Comparison of ENCODE assay signal across 27 cellular contexts in the genomic region with DNA sequence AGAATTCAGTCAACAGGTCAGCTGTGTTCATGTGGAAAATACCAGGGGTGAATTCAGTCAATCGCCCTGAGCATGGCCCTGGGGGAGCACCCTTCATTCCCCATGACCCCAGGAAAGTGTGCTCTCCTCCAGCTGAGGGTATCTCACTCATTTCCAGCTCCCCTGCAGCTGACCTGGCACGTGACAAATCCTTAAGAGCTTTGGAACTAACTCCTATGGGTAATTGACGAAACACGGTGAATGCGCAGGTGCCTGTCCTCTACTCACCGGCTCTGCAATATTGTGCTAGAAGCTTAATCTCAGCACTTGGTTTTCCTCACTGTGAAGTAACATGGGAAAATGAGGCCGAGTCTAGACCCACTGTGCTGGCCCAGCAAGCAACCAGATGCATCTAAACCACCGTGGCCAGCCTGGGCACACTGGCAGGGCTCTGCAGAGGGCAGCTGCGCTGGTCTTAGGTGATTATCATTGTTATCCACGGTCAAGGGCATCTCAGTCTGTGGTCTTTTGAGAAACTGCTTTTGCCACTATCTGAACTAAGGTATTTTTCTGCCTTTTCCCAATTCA.
"Had no signal": no experiment of that assay in that cellular context is flagged by ENCODE, and none has a peak within 500 bp of the region (broad histone marks: within the 10 kb centered on the region; RNA-seq: fewer than 3 reads in every experiment).

No MANE protein-coding gene starts in this region.

- H3K4me1 ChIP-seq: colonic mucosa, foreskin keratinocyte, prostate gland, spleen had no signal

- ATAC-seq: left colon; naive thymus-derived CD4-positive, alpha-beta T cell; stimulated activated memory B cell treated with anti-CD40 and anti-IgM and Interleukin-4, amounts not matched to agents 10 μg/mL and 1 μg/mL and 100 μg/mL, for 72 hours; stimulated activated naive CD8-positive, alpha-beta T cell treated with anti-CD3 and anti-CD28 coated beads, Interleukin-15, Interleukin-2, amounts not matched to agents 100 U/mL and 50 U/mL, for 24 hours had no signal

- H3K27ac ChIP-seq: colonic mucosa, foreskin keratinocyte, neutrophil, prostate gland had no signal

- H3K27me3 Mint-ChIP-seq: dendritic cell treated with granulocyte-macrophage colony-stimulating factor and Interleukin-4, amounts not matched to agents 40 ng/mL and 50 ng/mL, for 4 days; type B pancreatic cell had no signal

- H3K36me3 Mint-ChIP-seq: immature natural killer cell; naive thymus-derived CD4-positive, alpha-beta T cell; stimulated activated memory B cell treated with anti-CD40 and anti-IgM and Interleukin-4, amounts not matched to agents 10 μg/mL and 1 μg/mL and 100 μg/mL, for 72 hours had no signal

- H3K27me3 ChIP-seq: colonic mucosa, esophagus muscularis mucosa, foreskin keratinocyte, neutrophil, spleen, testis, tibial artery had no signal

- H3K9me3 Mint-ChIP-seq: central memory CD8-positive, alpha-beta T cell; dendritic cell treated with granulocyte-macrophage colony-stimulating factor and Interleukin-4, amounts not matched to agents 40 ng/mL and 50 ng/mL, for 4 days; immature natural killer cell; stimulated activated memory B cell treated with anti-CD40 and anti-IgM and Interleukin-4, amounts not matched to agents 10 μg/mL and 1 μg/mL and 100 μg/mL, for 72 hours had no signal

- H3K27ac Mint-ChIP-seq: dendritic cell treated with granulocyte-macrophage colony-stimulating factor and Interleukin-4, amounts not matched to agents 40 ng/mL and 50 ng/mL, for 4 days; immature natural killer cell; memory B cell; naive thymus-derived CD4-positive, alpha-beta T cell; stimulated activated memory B cell treated with anti-CD40 and anti-IgM and Interleukin-4, amounts not matched to agents 10 μg/mL and 1 μg/mL and 100 μg/mL, for 72 hours; type B pancreatic cell had no signal

- H3K36me3 ChIP-seq: colonic mucosa, esophagus muscularis mucosa, neutrophil, prostate gland, spleen, tibial artery had no signal

- H3K9me3 ChIP-seq: colonic mucosa, esophagus muscularis mucosa, neutrophil, prostate gland, testis, tibial artery had no signal

- H3K4me1 Mint-ChIP-seq: central memory CD8-positive, alpha-beta T cell; immature natural killer cell; naive thymus-derived CD4-positive, alpha-beta T cell; stimulated activated memory B cell treated with anti-CD40 and anti-IgM and Interleukin-4, amounts not matched to agents 10 μg/mL and 1 μg/mL and 100 μg/mL, for 72 hours had no signal

- DNase-seq: colonic mucosa; effector memory CD4-positive, alpha-beta T cell; foreskin keratinocyte; glutamatergic neuron; hypothalamus; immature natural killer cell; kidney glomerular epithelial cell; left colon; naive thymus-derived CD4-positive, alpha-beta T cell; right cardiac atrium; spleen; stimulated activated CD4-positive, alpha-beta T cell treated with anti-CD3 and anti-CD28 coated beads, Interleukin-4, amount 100 ng/mL, for 4 hours; stimulated activated naive CD8-positive, alpha-beta T cell treated with anti-CD3 and anti-CD28 coated beads, Interleukin-15, Interleukin-2, amounts not matched to agents 100 U/mL and 50 U/mL, for 24 hours; substantia nigra had no signal

- H3K4me3 ChIP-seq: colonic mucosa, esophagus muscularis mucosa, lung, prostate gland, skin epidermis, spleen, testis, tibial artery had no signal

- H3K4me3 Mint-ChIP-seq: central memory CD8-positive, alpha-beta T cell; dendritic cell treated with granulocyte-macrophage colony-stimulating factor and Interleukin-4, amounts not matched to agents 40 ng/mL and 50 ng/mL, for 4 days; immature natural killer cell; memory B cell; naive thymus-derived CD4-positive, alpha-beta T cell; nephron progenitor cell; stimulated activated memory B cell treated with anti-CD40 and anti-IgM and Interleukin-4, amounts not matched to agents 10 μg/mL and 1 μg/mL and 100 μg/mL, for 72 hours; type B pancreatic cell had no signal
